ENCODE assay signal across 8 cellular contexts in the genomic region with DNA sequence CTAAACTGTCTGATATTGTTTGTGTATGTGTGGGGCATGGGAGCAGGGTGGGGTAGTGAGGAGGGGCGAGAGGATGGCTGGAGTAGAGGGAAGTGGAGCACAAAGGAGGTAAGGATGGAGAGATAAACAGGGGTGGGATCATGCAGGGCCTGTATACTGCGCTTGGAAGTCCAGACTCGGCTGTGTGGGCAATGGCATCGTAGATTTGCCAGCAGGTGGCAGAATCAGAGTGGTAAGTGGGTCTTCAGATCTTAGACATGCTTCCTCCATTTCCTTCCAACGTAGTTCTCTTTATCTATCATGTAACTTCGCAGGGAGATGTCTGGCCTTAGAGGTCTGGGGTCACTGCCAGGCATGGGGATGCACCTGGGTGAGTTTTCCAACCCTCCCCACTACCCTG.
DNase-seq lines count a peak whose midpoint lies in the region; ATAC-seq and TF ChIP-seq lines count a peak whose summit lies in the region.

No MANE protein-coding gene starts in this region.

- no peak for ATAC-seq in omental fat pad (ENCODE audit: low FRiP score)

- peaks cover 2% of the 10 kb centered on the region for H3K27me3 Mint-ChIP-seq in glutamatergic neuron (ENCODE audit: unreplicated experiment)

- no peak overlapping the region for H3K4me3 Mint-ChIP-seq in glutamatergic neuron (ENCODE audit: unreplicated experiment)

- no peaks in the 10 kb centered on the region for H3K79me2 ChIP-seq in fibroblast of lung (ENCODE audit: control insufficient read depth, insufficient read depth, low read length)

- H3K27ac ChIP-seq in Peyer's patch (no peak overlapping the region), fibroblast of lung (ENCODE audit: insufficient read depth, low read length) (no peak overlapping the region)

- TF ChIP-seq CTCF in BE2C (IDR thresholded peaks at IDR 0.05; ENCODE audit: low read depth, low read length) = peak; percentile 41
- TF ChIP-seq CTCF in Peyer's patch (IDR thresholded peaks at IDR 0.05) = peak in 4 of 6 experiments; percentile 19 to 41 (median 38)
- peak; percentile 37 to 38 for TF ChIP-seq CTCF in fibroblast of lung (conservative IDR thresholded peaks at IDR 0.05 in 1 of 2, IDR thresholded peaks at IDR 0.05 in 1 of 2; ENCODE audit: low read depth in 1 of 2, low read length in 2 of 2)
- peak; percentile 63 for TF ChIP-seq CTCF in retinal pigment epithelial cell (conservative IDR thresholded peaks at IDR 0.05; ENCODE audit: low read depth, low read length)
- no peak for TF ChIP-seq CTCF in glutamatergic neuron (IDR thresholded peaks at IDR 0.05; ENCODE audit: partially characterized antibody, unreplicated experiment)
- no peak for TF ChIP-seq CTCF in omental fat pad (IDR thresholded peaks at IDR 0.05)

- H3K36me3 ChIP-seq in BE2C = no peaks in the 10 kb centered on the region
- H3K36me3 ChIP-seq in Peyer's patch = no peaks in the 10 kb centered on the region
- H3K36me3 ChIP-seq in fibroblast of lung (ENCODE audit: control insufficient read depth, insufficient read depth, low read length) = no peaks in the 10 kb centered on the region

- H3K4me2 ChIP-seq in fibroblast of lung (ENCODE audit: extremely low read depth, insufficient read depth, low read length) = no peak overlapping the region

- H3K9me3 Mint-ChIP-seq in glutamatergic neuron (ENCODE audit: unreplicated experiment) = peaks cover 3% of the 10 kb centered on the region

- H3K4me3 ChIP-seq in BE2C (ENCODE audit: low read depth, low read length) (no peak overlapping the region), Peyer's patch (no peak overlapping the region), fibroblast of lung (replicated peaks in 1 of 4; ENCODE audit: control extremely low read depth in 1 of 4, insufficient read depth in 1 of 4, low read depth in 3 of 4, low read length in 4 of 4) (no peak overlapping the region), retinal pigment epithelial cell (ENCODE audit: low read length) (no peak overlapping the region)

- H4K20me1 ChIP-seq in fibroblast of lung (ENCODE audit: control insufficient read depth, extremely low read depth, insufficient read depth, low read length) = no peaks in the 10 kb centered on the region

- H3K27me3 ChIP-seq in BE2C (no peaks in the 10 kb centered on the region; the same call in 1 of the 2 replicates), Peyer's patch (no peaks in the 10 kb centered on the region), fibroblast of lung (ENCODE audit: control insufficient read depth, insufficient read depth, low read length) (no peaks in the 10 kb centered on the region)

- H2AFZ ChIP-seq in fibroblast of lung (ENCODE audit: low read length) = no peak overlapping the region

- no peak for TF ChIP-seq POLR2A in Peyer's patch (IDR thresholded peaks at IDR 0.05)

- intact Hi-C loops in posterior vena cava (cut with DNase I) = no loop called here

- peaks cover 5% of the 10 kb centered on the region for H3K4me1 Mint-ChIP-seq in glutamatergic neuron (ENCODE audit: low read depth, unreplicated experiment)

- DNase-seq in BE2C = no peak
- peak; percentile 4 for DNase-seq in HCEC 1CT
- DNase-seq in Peyer's patch = peak in 1 of 3 donors; percentile 56
- peak; percentile 23 to 34 for DNase-seq in fibroblast of lung (ENCODE audit: low read depth in 2 of 2)
- peak; percentile 8 for DNase-seq in retinal pigment epithelial cell (ENCODE audit: low read depth)
- DNase-seq in glutamatergic neuron = no peak
- DNase-seq in omental fat pad (ENCODE audit: low spot score) = no peak
- DNase-seq in posterior vena cava (ENCODE audit: low spot score) = no peak

- no peaks in the 10 kb centered on the region for H3K36me3 Mint-ChIP-seq in glutamatergic neuron (ENCODE audit: unreplicated experiment)

- H3K27ac Mint-ChIP-seq in glutamatergic neuron (ENCODE audit: unreplicated experiment) = no peak overlapping the region

- H3K9ac ChIP-seq in fibroblast of lung (ENCODE audit: insufficient read depth, low read length) = no peak overlapping the region

- H3K9me3 ChIP-seq in BE2C (no peaks in the 10 kb centered on the region), Peyer's patch (no peaks in the 10 kb centered on the region), fibroblast of lung (ENCODE audit: control insufficient read depth, insufficient read depth, low read depth, low read length) (no peaks in the 10 kb centered on the region)

- H3K4me1 ChIP-seq in BE2C (no peaks in the 10 kb centered on the region), Peyer's patch (no peaks in the 10 kb centered on the region), fibroblast of lung (ENCODE audit: control insufficient read depth, extremely low read depth, insufficient read depth, low read length) (no peaks in the 10 kb centered on the region)

Comparison
In these comparisons a context has a peak if more than half of its experiments do, and no peak if none do; other contexts are left out.
1. DNase-seq: peak in HCEC 1CT (single experiment), fibroblast of lung (2 of 2) and retinal pigment epithelial cell (single experiment); none in BE2C (single experiment), glutamatergic neuron (single experiment), omental fat pad (single experiment) and posterior vena cava (single experiment).
2. CTCF ChIP-seq: peak in BE2C (single experiment), Peyer's patch (4 of 6), fibroblast of lung (2 of 2) and retinal pigment epithelial cell (single experiment); none in glutamatergic neuron (single experiment) and omental fat pad (0 of 3).